ENCODE assay signal across 25 cellular contexts in the genomic region with DNA sequence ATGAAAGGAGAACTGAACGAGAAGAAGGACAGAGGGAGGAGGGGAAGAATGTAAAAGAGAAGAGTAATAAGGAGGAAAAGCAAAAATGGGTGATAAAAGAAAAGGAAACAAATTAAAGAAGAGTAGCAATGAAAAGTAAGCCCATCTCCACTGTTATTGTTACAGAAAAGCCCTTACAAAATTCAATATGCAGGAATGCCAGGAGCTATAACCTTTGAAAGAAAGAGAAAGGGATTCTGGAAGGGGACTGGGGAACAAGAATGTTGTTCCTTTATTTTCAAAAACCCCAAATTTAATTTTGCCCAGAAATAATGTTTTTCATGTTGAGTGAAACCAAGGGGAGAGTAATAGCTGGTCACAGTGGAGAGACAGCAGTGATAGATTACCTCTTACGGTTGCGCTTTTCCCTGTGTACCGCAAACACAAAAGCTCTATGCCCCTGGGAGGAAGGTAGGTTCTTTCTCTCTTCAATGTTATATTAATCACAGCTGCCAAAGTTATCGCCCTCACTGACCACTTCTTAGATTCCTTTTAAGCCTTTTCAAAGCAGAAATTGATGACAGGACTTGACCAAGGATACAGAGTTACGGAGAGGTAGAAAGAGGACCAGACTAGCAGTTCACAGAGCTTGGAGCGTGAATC.
A peak's percentile ranks its signal among the peaks of the same experiment; 100 is the strongest.
DNase-seq lines count a peak whose midpoint lies in the region; ATAC-seq and TF ChIP-seq lines count a peak whose summit lies in the region.
"Had no signal": no experiment of that assay in that cellular context is flagged by ENCODE, and none has a peak within 500 bp of the region (broad histone marks: within the 10 kb centered on the region; RNA-seq: fewer than 3 reads in every experiment).

No MANE protein-coding gene starts in this region.

- TF ChIP-seq CTCF in glutamatergic neuron (IDR thresholded peaks at IDR 0.05; ENCODE audit: partially characterized antibody, unreplicated experiment) (no peak), nephron progenitor cell (IDR thresholded peaks at IDR 0.05) (no peak), OCI-LY7 (conservative IDR thresholded peaks at IDR 0.05; ENCODE audit: low read length) (no peak), PC-3 (conservative IDR thresholded peaks at IDR 0.05; ENCODE audit: low read depth, low read length) (no peak)

- ATAC-seq in PC-3 (no peak), HG02885 (IDR thresholded peaks at IDR 0.05; ENCODE audit: poor library complexity, unreplicated experiment) (no peak), HG02981 (IDR thresholded peaks at IDR 0.05; ENCODE audit: unreplicated experiment) (no peak)

- POLR2A ChIA-PET in OCI-LY7 (lab: Charles Lee), result interaction anchor here (0.6 kb wide), 1 partner anchor 64 kb away, joined by 4 read pairs; no protein-coding TSS in a partner anchor
- POLR2A ChIA-PET in PC-3 (lab: Charles Lee; ENCODE audit: unreplicated experiment), result no interaction called here

- H3K27ac ChIP-seq in BLaER1 (no peak overlapping the region), OCI-LY7 (ENCODE audit: low read depth, low read length, poor library complexity, severe bottlenecking) (no peak overlapping the region), PC-3 (ENCODE audit: low read length) (no peak overlapping the region)
- H3K27ac ChIP-seq: colonic mucosa, upper lobe of left lung had no signal

- no TSS peak for BruUV-seq in OCI-LY7 (replicated peaks; lab: Mats Ljungman, UMichigan)
- no TSS peak for BruUV-seq in PC-3 (replicated peaks; lab: Mats Ljungman, UMichigan)

- H3K9me2 ChIP-seq in OCI-LY7 (ENCODE audit: insufficient read depth, low read length), result no peaks in the 10 kb centered on the region
- H3K9me2 ChIP-seq in PC-3 (replicated peaks; ENCODE audit: low read length), result no peaks in the 10 kb centered on the region

- H3K27me3 ChIP-seq in BLaER1, result no peaks in the 10 kb centered on the region
- no peaks in the 10 kb centered on the region for H3K27me3 ChIP-seq in NT2/D1 (ENCODE audit: insufficient read depth, insufficient read length)
- H3K27me3 ChIP-seq in PC-3 (ENCODE audit: low read length), result no peaks in the 10 kb centered on the region
- H3K27me3 ChIP-seq: colonic mucosa, upper lobe of left lung had no signal

- H3K4me3 Mint-ChIP-seq in glutamatergic neuron (ENCODE audit: unreplicated experiment) (peak overlapping the region; percentile 35), nephron progenitor cell (peak overlapping the region; percentile 66)
- H3K4me3 Mint-ChIP-seq: activated CD4-positive, alpha-beta memory T cell treated with anti-CD3 and anti-CD28 coated beads, Interleukin-2, amount 10 ng/mL, durations not matched to agents 7 days and 5 days; activated naive CD4-positive, alpha-beta T cell treated with anti-CD3 and anti-CD28 coated beads for 36 hours; CD4-positive, CD25-positive, alpha-beta regulatory T cell; T-helper 2 cell treated with Interferon-gamma antibody and Interleukin-4, amounts not matched to agents 5 μg/mL and 100 μg/mL, for 36 hours had no signal

- H3K36me3 ChIP-seq in BLaER1, result no peaks in the 10 kb centered on the region
- no peaks in the 10 kb centered on the region for H3K36me3 ChIP-seq in NT2/D1 (ENCODE audit: insufficient read depth, insufficient read length, low read length)
- H3K36me3 ChIP-seq in OCI-LY7 (ENCODE audit: insufficient read depth, low read length), result no peaks in the 10 kb centered on the region
- H3K36me3 ChIP-seq in PC-3 (ENCODE audit: low read depth, low read length), result no peaks in the 10 kb centered on the region
- H3K36me3 ChIP-seq: colonic mucosa, HAP-1, upper lobe of left lung had no signal

- H3K4me1 ChIP-seq in BLaER1 (peaks cover 63% of the 10 kb centered on the region), NT2/D1 (ENCODE audit: insufficient read depth, insufficient read length) (no peaks in the 10 kb centered on the region), OCI-LY7 (ENCODE audit: insufficient read depth, low read length, poor library complexity, severe bottlenecking) (no peaks in the 10 kb centered on the region), PC-3 (ENCODE audit: insufficient read depth, low read length) (no peaks in the 10 kb centered on the region)
- H3K4me1 ChIP-seq: colonic mucosa, HAP-1, upper lobe of left lung had no signal

- H3K27me3 Mint-ChIP-seq in glutamatergic neuron (ENCODE audit: unreplicated experiment) (no peaks in the 10 kb centered on the region), nephron progenitor cell (ENCODE audit: low read depth, poor library complexity) (peaks cover 8% of the 10 kb centered on the region)
- H3K27me3 Mint-ChIP-seq: activated CD4-positive, alpha-beta memory T cell treated with anti-CD3 and anti-CD28 coated beads, Interleukin-2, amount 10 ng/mL, durations not matched to agents 7 days and 5 days; CD4-positive, CD25-positive, alpha-beta regulatory T cell had no signal

- H4K20me1 ChIP-seq in BLaER1, result no peaks in the 10 kb centered on the region
- H4K20me1 ChIP-seq in OCI-LY7 (ENCODE audit: insufficient read depth, low read length), result no peaks in the 10 kb centered on the region
- no peaks in the 10 kb centered on the region for H4K20me1 ChIP-seq in PC-3 (ENCODE audit: low read length)

- H3K36me3 Mint-ChIP-seq in glutamatergic neuron (ENCODE audit: unreplicated experiment) (no peaks in the 10 kb centered on the region), nephron progenitor cell (ENCODE audit: low read depth) (no peaks in the 10 kb centered on the region)
- H3K36me3 Mint-ChIP-seq: CD4-positive, CD25-positive, alpha-beta regulatory T cell had no signal

- peaks cover 3% of the 10 kb centered on the region for H3K9me3 Mint-ChIP-seq in glutamatergic neuron (ENCODE audit: unreplicated experiment)
- H3K9me3 Mint-ChIP-seq in nephron progenitor cell, result no peaks in the 10 kb centered on the region
- H3K9me3 Mint-ChIP-seq: activated naive CD4-positive, alpha-beta T cell treated with anti-CD3 and anti-CD28 coated beads for 36 hours had no signal

- H3K79me2 ChIP-seq in OCI-LY7 (ENCODE audit: insufficient read depth, low read depth, low read length), result no peaks in the 10 kb centered on the region
- H3K79me2 ChIP-seq in PC-3 (ENCODE audit: low read length), result no peaks in the 10 kb centered on the region

- DNase-seq in NT2/D1 (ENCODE audit: low read depth, low spot score) (no peak), glutamatergic neuron (no peak), nephron progenitor cell (no peak), OCI-LY7 (ENCODE audit: low spot score) (no peak), PC-3 (no peak)
- DNase-seq: 8988T; activated CD4-positive, alpha-beta memory T cell treated with anti-CD3 and anti-CD28 coated beads, Interleukin-2, amount 10 ng/mL, durations not matched to agents 7 days and 5 days; activated CD8-positive, alpha-beta memory T cell treated with anti-CD3 and anti-CD28 coated beads, Interleukin-2, amount 50 U/mL, for 4 hours; activated naive CD4-positive, alpha-beta T cell treated with anti-CD3 and anti-CD28 coated beads for 36 hours; CD4-positive, CD25-positive, alpha-beta regulatory T cell; colonic mucosa; DMS79 treated with DMSO at 0.1 percent for 48 hours; effector memory CD4-positive, alpha-beta T cell; GF-D8; NCI-H146; NCI-H2107; NCI-H345; SHP77 treated with DMSO at 0.1 percent for 48 hours; stimulated activated CD4-positive, alpha-beta T cell treated with anti-CD3 and anti-CD28 coated beads, Interleukin-4, amount 100 ng/mL, for 1 hour had no signal

- no peaks in the 10 kb centered on the region for H3F3A ChIP-seq in PC-3 (ENCODE audit: low read length, unreplicated experiment)

- CTCF ChIA-PET in OCI-LY7 (lab: Charles Lee; ENCODE audit: unreplicated experiment), result no interaction called here
- CTCF ChIA-PET in PC-3 (lab: Charles Lee), result no interaction called here

- H2AFZ ChIP-seq in OCI-LY7 (ENCODE audit: low read length) (no peak overlapping the region), PC-3 (ENCODE audit: low read length) (no peak overlapping the region)

- H3K4me1 Mint-ChIP-seq in glutamatergic neuron (ENCODE audit: low read depth, unreplicated experiment) (peaks cover 27% of the 10 kb centered on the region), nephron progenitor cell (peaks cover 61% of the 10 kb centered on the region)
- H3K4me1 Mint-ChIP-seq: activated CD4-positive, alpha-beta memory T cell treated with anti-CD3 and anti-CD28 coated beads, Interleukin-2, amount 10 ng/mL, durations not matched to agents 7 days and 5 days; CD4-positive, CD25-positive, alpha-beta regulatory T cell had no signal

- intact Hi-C loops in OCI-LY7 (cut with micrococcal nuclease; ENCODE audit: unreplicated experiment), result loop anchor here (10.0 kb wide), 1 partner anchor 1638 kb away; no protein-coding TSS in a partner anchor
- intact Hi-C loops in PC-3 (cut with micrococcal nuclease), result no loop called here

- H3K9ac ChIP-seq in BLaER1, result no peak overlapping the region
- peak overlapping the region; percentile 73 for H3K9ac ChIP-seq in NT2/D1 (ENCODE audit: insufficient read length, low read depth)
- no peak overlapping the region for H3K9ac ChIP-seq in PC-3 (ENCODE audit: low read length)

- H3K9me3 ChIP-seq in BLaER1, result no peaks in the 10 kb centered on the region
- H3K9me3 ChIP-seq in NT2/D1 (ENCODE audit: insufficient read depth, low read length), result no peaks in the 10 kb centered on the region
- H3K9me3 ChIP-seq in OCI-LY7 (ENCODE audit: low read length), result no peaks in the 10 kb centered on the region
- no peaks in the 10 kb centered on the region for H3K9me3 ChIP-seq in PC-3 (ENCODE audit: low read length)
- H3K9me3 ChIP-seq: colonic mucosa, HAP-1, upper lobe of left lung had no signal

- no peak overlapping the region for H3K27ac Mint-ChIP-seq in glutamatergic neuron (ENCODE audit: unreplicated experiment)
- peak overlapping the region; percentile 28 for H3K27ac Mint-ChIP-seq in nephron progenitor cell
- H3K27ac Mint-ChIP-seq: activated CD4-positive, alpha-beta memory T cell treated with anti-CD3 and anti-CD28 coated beads, Interleukin-2, amount 10 ng/mL, durations not matched to agents 7 days and 5 days; activated naive CD4-positive, alpha-beta T cell treated with anti-CD3 and anti-CD28 coated beads for 36 hours; T-helper 2 cell treated with Interferon-gamma antibody and Interleukin-4, amounts not matched to agents 5 μg/mL and 100 μg/mL, for 36 hours had no signal

- H3K4me2 ChIP-seq in BLaER1 (peak overlapping the region; percentile 72), OCI-LY7 (ENCODE audit: low read length) (no peak overlapping the region), PC-3 (ENCODE audit: low read length) (no peak overlapping the region)

- H3K4me3 ChIP-seq in BLaER1 (no peak overlapping the region), NT2/D1 (ENCODE audit: insufficient read length, low read depth) (peak overlapping the region; percentile 25), OCI-LY7 (ENCODE audit: low read depth, low read length, poor library complexity, severe bottlenecking) (no peak overlapping the region), PC-3 (ENCODE audit: low read length) (no peak overlapping the region)
- H3K4me3 ChIP-seq: colonic mucosa, HAP-1, upper lobe of left lung had no signal
